1 cellular context compared by ENCODE assay signal in genomic region chr5:37840036-37840909, GRCh38.
TF ChIP-seq lines count a peak whose summit lies in the region.

A gene with protein sequence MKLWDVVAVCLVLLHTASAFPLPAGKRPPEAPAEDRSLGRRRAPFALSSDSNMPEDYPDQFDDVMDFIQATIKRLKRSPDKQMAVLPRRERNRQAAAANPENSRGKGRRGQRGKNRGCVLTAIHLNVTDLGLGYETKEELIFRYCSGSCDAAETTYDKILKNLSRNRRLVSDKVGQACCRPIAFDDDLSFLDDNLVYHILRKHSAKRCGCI (minus strand): TSS chr5:37840041. CDS start chr5:37834796, 5,245 bp downstream.

TF ChIP-seq in HepG2, 621 proteins besides CTCF, POLR2A, EP300 and RAD21 (continued from another document and continues in another):
- TF ChIP-seq ZNF512 (CRISPR knock-in tag; IDR thresholded peaks at IDR 0.05), result no peak
- TF ChIP-seq SNAPC2 (CRISPR knock-in tag; IDR thresholded peaks at IDR 0.05), result no peak
- no peak for TF ChIP-seq ZNF614 (CRISPR knock-in tag; IDR thresholded peaks at IDR 0.05; ENCODE audit: borderline replicate concordance)
- TF ChIP-seq ZNF296 (CRISPR knock-in tag; conservative IDR thresholded peaks at IDR 0.05), result no peak
- TF ChIP-seq, protein P1, sequence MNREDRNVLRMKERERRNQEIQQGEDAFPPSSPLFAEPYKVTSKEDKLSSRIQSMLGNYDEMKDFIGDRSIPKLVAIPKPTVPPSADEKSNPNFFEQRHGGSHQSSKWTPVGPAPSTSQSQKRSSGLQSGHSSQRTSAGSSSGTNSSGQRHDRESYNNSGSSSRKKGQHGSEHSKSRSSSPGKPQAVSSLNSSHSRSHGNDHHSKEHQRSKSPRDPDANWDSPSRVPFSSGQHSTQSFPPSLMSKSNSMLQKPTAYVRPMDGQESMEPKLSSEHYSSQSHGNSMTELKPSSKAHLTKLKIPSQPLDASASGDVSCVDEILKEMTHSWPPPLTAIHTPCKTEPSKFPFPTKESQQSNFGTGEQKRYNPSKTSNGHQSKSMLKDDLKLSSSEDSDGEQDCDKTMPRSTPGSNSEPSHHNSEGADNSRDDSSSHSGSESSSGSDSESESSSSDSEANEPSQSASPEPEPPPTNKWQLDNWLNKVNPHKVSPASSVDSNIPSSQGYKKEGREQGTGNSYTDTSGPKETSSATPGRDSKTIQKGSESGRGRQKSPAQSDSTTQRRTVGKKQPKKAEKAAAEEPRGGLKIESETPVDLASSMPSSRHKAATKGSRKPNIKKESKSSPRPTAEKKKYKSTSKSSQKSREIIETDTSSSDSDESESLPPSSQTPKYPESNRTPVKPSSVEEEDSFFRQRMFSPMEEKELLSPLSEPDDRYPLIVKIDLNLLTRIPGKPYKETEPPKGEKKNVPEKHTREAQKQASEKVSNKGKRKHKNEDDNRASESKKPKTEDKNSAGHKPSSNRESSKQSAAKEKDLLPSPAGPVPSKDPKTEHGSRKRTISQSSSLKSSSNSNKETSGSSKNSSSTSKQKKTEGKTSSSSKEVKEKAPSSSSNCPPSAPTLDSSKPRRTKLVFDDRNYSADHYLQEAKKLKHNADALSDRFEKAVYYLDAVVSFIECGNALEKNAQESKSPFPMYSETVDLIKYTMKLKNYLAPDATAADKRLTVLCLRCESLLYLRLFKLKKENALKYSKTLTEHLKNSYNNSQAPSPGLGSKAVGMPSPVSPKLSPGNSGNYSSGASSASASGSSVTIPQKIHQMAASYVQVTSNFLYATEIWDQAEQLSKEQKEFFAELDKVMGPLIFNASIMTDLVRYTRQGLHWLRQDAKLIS (CRISPR knock-in tag; IDR thresholded peaks at IDR 0.05), result no peak
- no peak for TF ChIP-seq HMG20B (CRISPR knock-in tag; conservative IDR thresholded peaks at IDR 0.05)
- TF ChIP-seq, protein P2, sequence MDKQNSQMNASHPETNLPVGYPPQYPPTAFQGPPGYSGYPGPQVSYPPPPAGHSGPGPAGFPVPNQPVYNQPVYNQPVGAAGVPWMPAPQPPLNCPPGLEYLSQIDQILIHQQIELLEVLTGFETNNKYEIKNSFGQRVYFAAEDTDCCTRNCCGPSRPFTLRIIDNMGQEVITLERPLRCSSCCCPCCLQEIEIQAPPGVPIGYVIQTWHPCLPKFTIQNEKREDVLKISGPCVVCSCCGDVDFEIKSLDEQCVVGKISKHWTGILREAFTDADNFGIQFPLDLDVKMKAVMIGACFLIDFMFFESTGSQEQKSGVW (CRISPR knock-in tag; IDR thresholded peaks at IDR 0.05; ENCODE audit: borderline replicate concordance), result no peak
- no peak for TF ChIP-seq DNMT3B (CRISPR knock-in tag; conservative IDR thresholded peaks at IDR 0.05)
- no peak for TF ChIP-seq ZNF30 (CRISPR knock-in tag; IDR thresholded peaks at IDR 0.05)
- TF ChIP-seq SIX1 (CRISPR knock-in tag; IDR thresholded peaks at IDR 0.05; ENCODE audit: borderline replicate concordance), result no peak
- TF ChIP-seq U2AF2 (IDR thresholded peaks at IDR 0.05; ENCODE audit: low read depth, low read length), result no peak
- TF ChIP-seq MYNN (CRISPR knock-in tag; IDR thresholded peaks at IDR 0.05; ENCODE audit: low read depth), result no peak
- peak; percentile 45; the same call in 1 of the 2 replicates for TF ChIP-seq ZNF367 (CRISPR knock-in tag; IDR thresholded peaks at IDR 0.05; ENCODE audit: borderline replicate concordance)
- no peak for TF ChIP-seq FOXP1 (IDR thresholded peaks at IDR 0.05)
- no peak for TF ChIP-seq FOXP1 (CRISPR knock-in tag; IDR thresholded peaks at IDR 0.05)
- TF ChIP-seq PHF21A (CRISPR knock-in tag; IDR thresholded peaks at IDR 0.05), result no peak
- TF ChIP-seq ZNF747 (CRISPR knock-in tag; IDR thresholded peaks at IDR 0.05; ENCODE audit: borderline replicate concordance), result no peak
- TF ChIP-seq NONO (IDR thresholded peaks at IDR 0.05), result no peak
- 0 out of 2 replicates have a peak, but pooled peaks have one; percentile 35 for TF ChIP-seq NONO (CRISPR knock-in tag; conservative IDR thresholded peaks at IDR 0.05)
- TF ChIP-seq FOXC1 (CRISPR knock-in tag; IDR thresholded peaks at IDR 0.05; ENCODE audit: borderline replicate concordance), result 0 out of 2 replicates have a peak, but pooled peaks have one; percentile 49
- no peak for TF ChIP-seq ZNF431 (CRISPR knock-in tag; IDR thresholded peaks at IDR 0.05; ENCODE audit: borderline replicate concordance, low read depth)
- TF ChIP-seq ZNF101 (CRISPR knock-in tag; IDR thresholded peaks at IDR 0.05; ENCODE audit: borderline replicate concordance, low read depth), result no peak
- TF ChIP-seq, protein P3, sequence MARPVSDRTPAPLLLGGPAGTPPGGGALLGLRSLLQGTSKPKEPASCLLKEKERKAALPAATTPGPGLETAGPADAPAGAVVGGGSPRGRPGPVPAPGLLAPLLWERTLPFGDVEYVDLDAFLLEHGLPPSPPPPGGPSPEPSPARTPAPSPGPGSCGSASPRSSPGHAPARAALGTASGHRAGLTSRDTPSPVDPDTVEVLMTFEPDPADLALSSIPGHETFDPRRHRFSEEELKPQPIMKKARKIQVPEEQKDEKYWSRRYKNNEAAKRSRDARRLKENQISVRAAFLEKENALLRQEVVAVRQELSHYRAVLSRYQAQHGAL (CRISPR knock-in tag; IDR thresholded peaks at IDR 0.05; ENCODE audit: not compliant biosample characterization), result peak; percentile 61
- peak; percentile 51; the same call in 1 of the 2 replicates for TF ChIP-seq ZNF709 (CRISPR knock-in tag; IDR thresholded peaks at IDR 0.05)
- peak; percentile 87; the same call in 1 of the 2 replicates for TF ChIP-seq ZNF253 (CRISPR knock-in tag; IDR thresholded peaks at IDR 0.05; ENCODE audit: borderline replicate concordance)
- peak; percentile 33; the same call in 1 of the 2 replicates for TF ChIP-seq ZNF772 (CRISPR knock-in tag; IDR thresholded peaks at IDR 0.05)
- TF ChIP-seq ZNF556 (CRISPR knock-in tag; IDR thresholded peaks at IDR 0.05; ENCODE audit: borderline replicate concordance), result no peak; the same call in 1 of the 2 replicates
- TF ChIP-seq TBX2 (CRISPR knock-in tag; IDR thresholded peaks at IDR 0.05; ENCODE audit: borderline replicate concordance), result peak; percentile 74
- no peak; the same call in 1 of the 2 replicates for TF ChIP-seq ZNF761 (CRISPR knock-in tag; conservative IDR thresholded peaks at IDR 0.05)
- no peak for TF ChIP-seq GLMP (CRISPR knock-in tag; IDR thresholded peaks at IDR 0.05; ENCODE audit: borderline replicate concordance)
- TF ChIP-seq HES4 (CRISPR knock-in tag; IDR thresholded peaks at IDR 0.05; ENCODE audit: borderline replicate concordance), result peak; percentile 84
- TF ChIP-seq ATAD3A (CRISPR knock-in tag; IDR thresholded peaks at IDR 0.05), result no peak
- TF ChIP-seq FLYWCH1 (CRISPR knock-in tag; IDR thresholded peaks at IDR 0.05), result no peak
- TF ChIP-seq CEBPZ (IDR thresholded peaks at IDR 0.05; ENCODE audit: low read length), result no peak
- TF ChIP-seq NFAT5 (CRISPR knock-in tag; IDR thresholded peaks at IDR 0.05), result 0 out of 2 replicates have a peak, but pooled peaks have one; percentile 56
- TF ChIP-seq GATA4 (IDR thresholded peaks at IDR 0.05; ENCODE audit: borderline replicate concordance, low read depth), result no peak
- TF ChIP-seq ZGPAT (CRISPR knock-in tag; IDR thresholded peaks at IDR 0.05), result peak; percentile 47; the same call in 1 of the 2 replicates
- TF ChIP-seq ETV5 (CRISPR knock-in tag; IDR thresholded peaks at IDR 0.05; ENCODE audit: borderline replicate concordance), result no peak
- TF ChIP-seq MBD4 (IDR thresholded peaks at IDR 0.05; ENCODE audit: borderline replicate concordance, low read length), result no peak
- TF ChIP-seq ZNF83 (CRISPR knock-in tag; IDR thresholded peaks at IDR 0.05; ENCODE audit: borderline replicate concordance), result no peak
- TF ChIP-seq ATM (IDR thresholded peaks at IDR 0.05; ENCODE audit: borderline replicate concordance), result no peak
